In genomic region chr4:41154001-41154813, GRCh38 we compare ENCODE assay signal across 19 cellular contexts.
DNase-seq lines count a peak whose midpoint lies in the region; ATAC-seq and TF ChIP-seq lines count a peak whose summit lies in the region.
"Had no signal": no experiment of that assay in that cellular context is flagged by ENCODE, and none has a peak within 500 bp of the region (broad histone marks: within the 10 kb centered on the region; RNA-seq: fewer than 3 reads in every experiment).

No MANE protein-coding gene starts in this region.

- peaks cover 99% of the 10 kb centered on the region for H3K79me2 ChIP-seq in HCT116 (ENCODE audit: insufficient read depth, low read length)

- no peak for TF ChIP-seq CTCF in HCT116 (IDR thresholded peaks at IDR 0.05 in 2 of 3, conservative IDR thresholded peaks at IDR 0.05 in 1 of 3; ENCODE audit: borderline replicate concordance in 1 of 3, insufficient read depth in 1 of 3, low read depth in 2 of 3, low read length in 2 of 3)
- no peak for TF ChIP-seq CTCF in brain microvascular endothelial cell (IDR thresholded peaks at IDR 0.05; ENCODE audit: low read depth, low read length, missing control alignments)

- POLR2A ChIA-PET in HCT116 (lab: Charles Lee): no interaction called here

- no TSS peak for BruUV-seq in HCT116 (replicated peaks; lab: Mats Ljungman, UMichigan)

- H3K27me3 ChIP-seq in HCT116 (ENCODE audit: insufficient read depth, low read length) (no peaks in the 10 kb centered on the region), brain microvascular endothelial cell (replicated peaks) (no peaks in the 10 kb centered on the region)

- in situ Hi-C loops in brain microvascular endothelial cell (cut with HindIII; ENCODE audit: low pct_ligation_motif_present, low sequenced_read_pairs): no loop called here

- intact Hi-C loops in HCT116 (cut with micrococcal nuclease): no loop called here

- H3K9me2 ChIP-seq in HCT116 (ENCODE audit: insufficient read depth): no peaks in the 10 kb centered on the region

- H3K4me3 ChIP-seq in HCT116 (replicated peaks in 1 of 2; ENCODE audit: low read depth in 1 of 2, low read length in 2 of 2) (peak overlapping the region in 1 of 2 experiments; percentile 27; a peak in 1 of 4 replicates), brain microvascular endothelial cell (ENCODE audit: low read depth, low read length) (no peak overlapping the region)
- H3K4me3 ChIP-seq: GM12878 had no signal

- RAD21 ChIA-PET in HCT116 (lab: Charles Lee; ENCODE audit: low non-redundant PET in 1 of 2, low total read pairs in 2 of 2, uncharacterized antibody in 2 of 2, unreplicated experiment in 2 of 2): no interaction called here

- no peak for ATAC-seq in HCT116
- ATAC-seq: activated naive CD4-positive, alpha-beta T cell treated with anti-CD3 and anti-CD28 coated beads, Interleukin-2, amount 50 U/mL, for 72 hours; GM12878; naive thymus-derived CD8-positive, alpha-beta T cell had no signal

- H3K9ac ChIP-seq in HCT116 (ENCODE audit: low read length): peak overlapping the region; percentile 55

- H3K27ac ChIP-seq in HCT116 (ENCODE audit: low read depth, low read length) (peak overlapping the region; percentile 55; the same call in 1 of the 2 replicates), brain microvascular endothelial cell (peak overlapping the region; percentile 96)
- H3K27ac ChIP-seq: epithelial cell of prostate had no signal

- no peaks in the 10 kb centered on the region for H4K20me1 ChIP-seq in HCT116 (ENCODE audit: insufficient read depth)

- peak overlapping the region; percentile 69 for H3K4me2 ChIP-seq in HCT116 (ENCODE audit: low read length)

- TF ChIP-seq RAD21 in HCT116 (IDR thresholded peaks at IDR 0.05; ENCODE audit: low read depth): no peak

- CTCF ChIA-PET in HCT116 (lab: Charles Lee): no interaction called here

- no peaks in the 10 kb centered on the region for H3K36me3 ChIP-seq in HCT116 (ENCODE audit: control insufficient read depth in 1 of 2, insufficient read depth in 2 of 2, low read length in 2 of 2)
- H3K36me3 ChIP-seq in brain microvascular endothelial cell (replicated peaks): peaks cover 3% of the 10 kb centered on the region

- DNase-seq in HCT116 (ENCODE audit: low read depth, low spot score): no peak
- no peak for DNase-seq in brain microvascular endothelial cell
- peak; percentile 32 for DNase-seq in kidney tubule cell (ENCODE audit: low spot score)
- peak; percentile 61 for DNase-seq in renal cortical epithelial cell (ENCODE audit: low read depth)
- DNase-seq in NCI-H82 (lab: John Stamatoyannopoulos, UW): no peak
- DNase-seq in NCI-H2107 (lab: John Stamatoyannopoulos, UW): no peak
- no peak for DNase-seq in NCI-H1436 (lab: John Stamatoyannopoulos, UW)
- no peak for DNase-seq in activated gamma-delta T cell (lab: John Stamatoyannopoulos, UW)
- DNase-seq: activated CD8-positive, alpha-beta memory T cell treated with anti-CD3 and anti-CD28 coated beads for 24 hours; CD4-positive, CD25-positive, alpha-beta regulatory T cell; DMS53; H7; naive thymus-derived CD8-positive, alpha-beta T cell; NCI-H1436 treated with DMSO at 0.1 percent for 48 hours; OCI-M1; stimulated activated CD4-positive, alpha-beta T cell treated with anti-CD3 and anti-CD28 coated beads, Interleukin-4, amount 100 ng/mL, for 4 hours had no signal

- H3K4me1 ChIP-seq in HCT116 (ENCODE audit: control insufficient read depth in 1 of 2, insufficient read depth in 2 of 2, low read length in 2 of 2): peaks cover 64 to 92% of the 10 kb centered on the region in 2 experiments

- no peaks in the 10 kb centered on the region for H3K9me3 ChIP-seq in HCT116 (ENCODE audit: control insufficient read depth in 1 of 2, insufficient read depth in 1 of 2, low read depth in 1 of 2, low read length in 2 of 2)

- H2AFZ ChIP-seq in HCT116 (ENCODE audit: low read depth, low read length, poor library complexity, severe bottlenecking): no peak overlapping the region

- no peak for TF ChIP-seq POLR2A in HCT116 (IDR thresholded peaks at IDR 0.05; ENCODE audit: borderline replicate concordance, extremely low read depth, insufficient read depth, insufficient read length)

TF ChIP-seq in HCT116, 20 proteins besides CTCF, POLR2A, EP300 and RAD21:
- no peak for TF ChIP-seq FOSL1 (IDR thresholded peaks at IDR 0.05; ENCODE audit: low read depth)
- 0 out of 2 replicates have a peak, but pooled peaks have one; percentile 19 for TF ChIP-seq SRF (IDR thresholded peaks at IDR 0.05; ENCODE audit: low read depth)
- TF ChIP-seq JUND (IDR thresholded peaks at IDR 0.05): 0 out of 2 replicates have a peak, but pooled peaks have one; percentile 22

Comparison
In these comparisons a context has a peak if more than half of its experiments do, and no peak if none do; other contexts are left out.
1. DNase-seq: peak in kidney tubule cell (single experiment) and renal cortical epithelial cell (single experiment); none in HCT116 (single experiment), brain microvascular endothelial cell (single experiment), NCI-H82 (single experiment), NCI-H2107 (single experiment), NCI-H1436 (single experiment) and activated gamma-delta T cell (single experiment).